Comparison of ENCODE assay signal across 23 cellular contexts in the genomic region with DNA sequence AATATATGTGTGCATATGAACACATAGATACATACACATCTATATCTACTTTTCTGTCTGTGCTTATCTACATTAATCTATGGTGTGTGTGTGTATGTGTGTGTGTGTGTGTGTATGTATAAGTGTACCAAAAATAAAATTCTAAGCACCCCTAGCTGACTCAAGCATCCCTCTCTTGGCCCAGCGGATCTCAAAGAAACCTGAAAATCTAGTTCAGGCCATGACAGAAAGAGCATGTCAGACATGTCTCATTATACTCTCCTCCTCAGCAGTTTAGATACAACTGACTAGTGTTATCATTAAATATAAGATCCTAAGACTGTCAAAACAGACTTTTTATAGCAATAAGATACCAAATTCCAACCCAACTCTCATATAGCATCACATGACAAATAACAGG.
"Had no signal": no experiment of that assay in that cellular context is flagged by ENCODE, and none has a peak within 500 bp of the region (broad histone marks: within the 10 kb centered on the region; RNA-seq: fewer than 3 reads in every experiment).

No MANE protein-coding gene starts in this region.

- H3K27me3 Mint-ChIP-seq: effector memory CD8-positive, alpha-beta T cell; memory B cell; stimulated activated naive CD8-positive, alpha-beta T cell treated with anti-CD3 and anti-CD28 coated beads, Interleukin-15, amount 100 ng/mL, for 72 hours had no signal

- H3K27ac Mint-ChIP-seq: memory B cell; natural killer cell; stimulated activated naive CD8-positive, alpha-beta T cell treated with anti-CD3 and anti-CD28 coated beads, Interleukin-15, amount 100 ng/mL, for 72 hours had no signal

- H3K4me1 ChIP-seq: gastroesophageal sphincter, pancreas, suprapubic skin, transverse colon, vagina had no signal

- H3K4me3 ChIP-seq: gastroesophageal sphincter, heart left ventricle, hepatocyte, lung, pancreas, right lobe of liver, suprapubic skin, transverse colon, vagina had no signal

- H3K36me3 Mint-ChIP-seq: memory B cell, natural killer cell had no signal

- DNase-seq: cortex of kidney; effector memory CD8-positive, alpha-beta T cell; foreskin fibroblast; heart left ventricle; kidney; natural killer cell; pancreas; right lobe of liver; small intestine; stimulated activated CD4-positive, alpha-beta T cell treated with anti-CD3 and anti-CD28 coated beads, Interleukin-15, amount 100 ng/mL, for 24 hours; stimulated activated CD4-positive, alpha-beta T cell treated with anti-CD3 and anti-CD28 coated beads, Interleukin-2, amount 100 ng/mL, for 48 hours; stimulated activated naive CD4-positive, alpha-beta T cell; stimulated activated naive CD8-positive, alpha-beta T cell treated with anti-CD3 and anti-CD28 coated beads, Interleukin-15, amount 100 ng/mL, for 72 hours; transverse colon had no signal

- H3K4me3 Mint-ChIP-seq: effector memory CD8-positive, alpha-beta T cell; memory B cell; natural killer cell; stimulated activated naive CD8-positive, alpha-beta T cell treated with anti-CD3 and anti-CD28 coated beads, Interleukin-15, amount 100 ng/mL, for 72 hours had no signal

- H3K9me3 ChIP-seq: gastroesophageal sphincter, heart left ventricle, neutrophil, pancreas, right lobe of liver, suprapubic skin, transverse colon, vagina had no signal

- ATAC-seq: effector memory CD8-positive, alpha-beta T cell; esophagus mucosa; gastroesophageal sphincter; heart left ventricle; left lobe of liver; natural killer cell; pancreas; right lobe of liver; stimulated activated naive CD8-positive, alpha-beta T cell treated with anti-CD3 and anti-CD28 coated beads, Interleukin-15, amount 100 ng/mL, for 72 hours had no signal

- H3K36me3 ChIP-seq: gastroesophageal sphincter, heart left ventricle, neutrophil, pancreas, right lobe of liver, suprapubic skin, transverse colon, vagina had no signal

- H3K27ac ChIP-seq: gastroesophageal sphincter, heart left ventricle, hepatocyte, neutrophil, pancreas, right lobe of liver, suprapubic skin, transverse colon, vagina had no signal

- H3K4me1 Mint-ChIP-seq: stimulated activated naive CD8-positive, alpha-beta T cell treated with anti-CD3 and anti-CD28 coated beads, Interleukin-15, amount 100 ng/mL, for 72 hours had no signal

- H3K27me3 ChIP-seq: gastroesophageal sphincter, heart left ventricle, hepatocyte, neutrophil, pancreas, right lobe of liver, suprapubic skin, transverse colon, vagina had no signal
